13 cellular contexts compared by ENCODE assay signal in the genomic region with DNA sequence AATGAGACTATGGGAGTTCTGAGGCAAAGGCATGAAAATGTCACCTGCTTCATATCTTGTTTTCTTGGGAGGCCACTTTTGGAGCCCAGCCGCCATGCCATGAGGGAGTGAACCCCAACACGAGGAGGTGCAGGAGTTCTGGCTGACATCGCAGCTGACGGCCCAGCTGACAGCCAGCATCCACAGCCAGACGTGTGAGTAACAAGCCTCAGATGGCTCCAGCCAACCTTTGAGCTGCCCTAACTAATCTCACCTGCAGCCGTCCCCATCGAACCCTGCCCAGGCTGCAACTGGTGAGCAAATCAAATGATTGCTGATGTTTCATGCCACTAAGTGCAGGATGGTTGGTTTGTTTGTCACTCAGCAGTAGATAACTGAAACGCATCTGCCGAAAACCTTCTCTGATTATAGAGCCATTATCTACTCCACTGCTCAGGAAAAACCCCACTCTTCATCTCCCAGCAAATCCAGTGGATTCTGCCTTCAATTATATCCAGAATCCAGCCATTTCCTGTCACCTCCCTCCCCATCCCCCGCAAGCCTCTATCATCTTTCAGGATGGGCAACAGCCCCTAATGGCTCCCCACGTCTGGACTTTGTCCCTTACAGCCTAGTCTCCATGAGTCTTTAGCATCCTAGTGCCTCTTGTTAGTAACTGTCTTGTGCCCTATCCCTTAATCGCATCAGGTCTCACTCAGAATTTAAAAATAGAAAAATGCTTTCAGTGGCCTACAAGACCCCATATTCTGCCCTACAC. TPM values are rescaled to one million over a fixed set of nuclear protein-coding genes. Genes with fewer than 3 reads are reported as not detected.
A peak's percentile ranks its signal among the peaks of the same experiment; 100 is the strongest.
DNase-seq lines count a peak whose midpoint lies in the region; ATAC-seq and TF ChIP-seq lines count a peak whose summit lies in the region.
"Had no signal": no experiment of that assay in that cellular context is flagged by ENCODE, and none has a peak within 500 bp of the region (broad histone marks: within the 10 kb centered on the region; RNA-seq: fewer than 3 reads in every experiment).

No MANE protein-coding gene starts in this region.

- H3K4me3 Mint-ChIP-seq in CD4-positive, CD25-positive, alpha-beta regulatory T cell: peak overlapping the region; percentile 51 to 97 (median 80)
- no peak overlapping the region for H3K4me3 Mint-ChIP-seq in activated CD8-positive, alpha-beta T cell treated with anti-CD3 and anti-CD28 coated beads for 36 hours

- CTCF ChIA-PET in activated CD8-positive, alpha-beta T cell treated with anti-CD3 and anti-CD28 coated beads for 36 hours (lab: Charles Lee): no interaction called here

- WGBS in ovary, 3 donors: 79 to 88% (median 84%) methylated on average over 12 of the region's 12 CpGs

- DNase-seq in CD4-positive, CD25-positive, alpha-beta regulatory T cell: no peak
- DNase-seq in DND-41: no peak
- DNase-seq in activated CD8-positive, alpha-beta T cell treated with anti-CD3 and anti-CD28 coated beads for 36 hours: no peak
- peak; percentile 20 for DNase-seq in left kidney (ENCODE audit: low read depth, low spot score)
- no peak for DNase-seq in ovary
- no peak for DNase-seq in NCI-H1092 treated with DMSO at 0.1 percent for 48 hours (lab: John Stamatoyannopoulos, UW)
- DNase-seq: activated T-cell treated with anti-CD3 and anti-CD28 coated beads, Interleukin-2, amount 50 U/mL, for 1 hour; kidney; NCI-H1436 treated with DMSO at 0.1 percent for 48 hours; stomach had no signal

- TF ChIP-seq CTCF in DND-41 (IDR thresholded peaks at IDR 0.05; ENCODE audit: borderline replicate concordance, extremely low read depth, low read length, poor library complexity, severe bottlenecking) (no peak), ovary (IDR thresholded peaks at IDR 0.05) (no peak)
- no peak for TF ChIP-seq CTCF in activated CD8-positive, alpha-beta T cell treated with anti-CD3 and anti-CD28 coated beads for 36 hours (IDR thresholded peaks at IDR 0.05)

- peaks cover 18 to 67% (median 52%) of the 10 kb centered on the region in 4 donors for H3K4me1 Mint-ChIP-seq in CD4-positive, CD25-positive, alpha-beta regulatory T cell
- H3K4me1 Mint-ChIP-seq in activated CD8-positive, alpha-beta T cell treated with anti-CD3 and anti-CD28 coated beads for 36 hours (ENCODE audit: low read depth): peaks cover 52% of the 10 kb centered on the region

- peak overlapping the region; percentile 84 for H3K4me3 ChIP-seq in CD4-positive, CD25-positive, alpha-beta regulatory T cell (ENCODE audit: low read depth, low read length)
- H3K4me3 ChIP-seq in DND-41 (ENCODE audit: low read depth in 1 of 2, low read length in 2 of 2): no peak overlapping the region
- H3K4me3 ChIP-seq in ovary: no peak overlapping the region
- H3K4me3 ChIP-seq: body of pancreas, stomach had no signal

- no peaks in the 10 kb centered on the region for H3K9me3 ChIP-seq in CD4-positive, CD25-positive, alpha-beta regulatory T cell (ENCODE audit: control insufficient read depth in 2 of 2, low read length in 2 of 2)
- H3K9me3 ChIP-seq in DND-41 (ENCODE audit: insufficient read depth, low read length, severe bottlenecking): no peaks in the 10 kb centered on the region
- H3K9me3 ChIP-seq in ovary: no peaks in the 10 kb centered on the region
- H3K9me3 ChIP-seq: body of pancreas, stomach had no signal

- peaks cover 0 to 2% (median 0%) of the 10 kb centered on the region in 7 donors for H3K9me3 Mint-ChIP-seq in CD4-positive, CD25-positive, alpha-beta regulatory T cell
- H3K9me3 Mint-ChIP-seq in activated CD8-positive, alpha-beta T cell treated with anti-CD3 and anti-CD28 coated beads for 36 hours: no peaks in the 10 kb centered on the region

- no peak overlapping the region for H3K9ac ChIP-seq in DND-41 (ENCODE audit: low read depth, low read length)

- TF ChIP-seq EP300 in ovary (IDR thresholded peaks at IDR 0.05): no peak

- POLR2A ChIA-PET in activated CD8-positive, alpha-beta T cell treated with anti-CD3 and anti-CD28 coated beads for 36 hours (lab: Charles Lee): no interaction called here

- H3K36me3 Mint-ChIP-seq in CD4-positive, CD25-positive, alpha-beta regulatory T cell: no peaks in the 10 kb centered on the region
- no peaks in the 10 kb centered on the region for H3K36me3 Mint-ChIP-seq in activated CD8-positive, alpha-beta T cell treated with anti-CD3 and anti-CD28 coated beads for 36 hours (ENCODE audit: low read depth)

- peaks cover 16% of the 10 kb centered on the region for H3K27me3 Mint-ChIP-seq in CD4-positive, CD25-positive, alpha-beta regulatory T cell
- H3K27me3 Mint-ChIP-seq in activated CD8-positive, alpha-beta T cell treated with anti-CD3 and anti-CD28 coated beads for 36 hours: no peaks in the 10 kb centered on the region

- H3K27ac ChIP-seq in CD4-positive, CD25-positive, alpha-beta regulatory T cell (ENCODE audit: insufficient read depth, low read length, poor library complexity, severe bottlenecking): peak overlapping the region; percentile 77
- no peak overlapping the region for H3K27ac ChIP-seq in DND-41 (ENCODE audit: low read length)
- no peak overlapping the region for H3K27ac ChIP-seq in ovary

- no peak for ATAC-seq in CD4-positive, CD25-positive, alpha-beta regulatory T cell (ENCODE audit: low read depth in 2 of 2)
- ATAC-seq in DND-41 (ENCODE audit: insufficient read depth, low read depth): no peak
- ATAC-seq in activated CD8-positive, alpha-beta T cell treated with anti-CD3 and anti-CD28 coated beads for 36 hours: no peak
- no peak for ATAC-seq in GM18870 (IDR thresholded peaks at IDR 0.05; ENCODE audit: unreplicated experiment)
- ATAC-seq in HG03342 (IDR thresholded peaks at IDR 0.05; ENCODE audit: unreplicated experiment): no peak

- H3K27ac Mint-ChIP-seq in CD4-positive, CD25-positive, alpha-beta regulatory T cell: peak overlapping the region; percentile 97 to 98 (median 97)
- peak overlapping the region; percentile 89 for H3K27ac Mint-ChIP-seq in activated CD8-positive, alpha-beta T cell treated with anti-CD3 and anti-CD28 coated beads for 36 hours

- 0 out of 2 replicates have a peak overlapping the region, but pooled peaks have one; percentile 30 for H2AFZ ChIP-seq in DND-41 (ENCODE audit: low read depth, low read length)

- H3K36me3 ChIP-seq in CD4-positive, CD25-positive, alpha-beta regulatory T cell (ENCODE audit: control insufficient read depth, insufficient read depth, low read length): no peaks in the 10 kb centered on the region
- H3K36me3 ChIP-seq in DND-41 (ENCODE audit: insufficient read depth, low read length) (no peaks in the 10 kb centered on the region), ovary (no peaks in the 10 kb centered on the region)
- H3K36me3 ChIP-seq: stomach had no signal

- intact Hi-C loops in activated CD8-positive, alpha-beta T cell treated with anti-CD3 and anti-CD28 coated beads for 36 hours (cut with micrococcal nuclease): loop anchor here (10.0 kb wide), 2 partner anchors 192 to 232 kb away; no protein-coding TSS in a partner anchor
- intact Hi-C loops in ovary (cut with DNase I): loop anchor here (5.0 to 10.0 kb wide), 5 partner anchors 232 to 588 kb away; partner anchors contain the start of gene RHOU (in 2 of the 4)

- H3K27me3 ChIP-seq in CD4-positive, CD25-positive, alpha-beta regulatory T cell (ENCODE audit: control insufficient read depth, insufficient read depth, low read length): no peaks in the 10 kb centered on the region
- H3K27me3 ChIP-seq in DND-41 (ENCODE audit: insufficient read depth, low read length, poor library complexity): no peaks in the 10 kb centered on the region
- H3K27me3 ChIP-seq in ovary: no peaks in the 10 kb centered on the region
- H3K27me3 ChIP-seq: body of pancreas, stomach had no signal

- no peaks in the 10 kb centered on the region for H3K79me2 ChIP-seq in DND-41 (ENCODE audit: insufficient read depth, low read length)

- peak overlapping the region; percentile 63 for H3K4me2 ChIP-seq in DND-41 (ENCODE audit: insufficient read depth, low read length)

- no peak for TF ChIP-seq POLR2A in ovary (IDR thresholded peaks at IDR 0.05)

- no peaks in the 10 kb centered on the region for H4K20me1 ChIP-seq in DND-41 (ENCODE audit: insufficient read depth, low read length)

- H3K4me1 ChIP-seq in CD4-positive, CD25-positive, alpha-beta regulatory T cell (ENCODE audit: control insufficient read depth, insufficient read depth, low read length, poor library complexity, severe bottlenecking): peaks cover 37% of the 10 kb centered on the region
- H3K4me1 ChIP-seq in DND-41 (ENCODE audit: insufficient read depth, low read length) (peaks cover 28% of the 10 kb centered on the region), ovary (ENCODE audit: insufficient read depth) (no peaks in the 10 kb centered on the region)
- H3K4me1 ChIP-seq: body of pancreas had no signal

RNA-seq across cellular contexts. Expression of gene RAB4A, which starts 18.5 kb away (rescaled TPM):
- 33.4 TPM for total RNA-seq in CD4-positive, CD25-positive, alpha-beta regulatory T cell
- 10 to 100 TPM; 23.2 to 27.1 (median 24.3) TPM for polyA plus RNA-seq in CD4-positive, CD25-positive, alpha-beta regulatory T cell
- total RNA-seq in activated CD8-positive, alpha-beta T cell treated with anti-CD3 and anti-CD28 coated beads for 36 hours: 10 to 100 TPM; 27.2 to 30.6 TPM
- total RNA-seq in ovary: 10 to 100 TPM; 19.5 to 69.2 (median 62.3) TPM
- polyA plus RNA-seq in ovary: 10 to 100 TPM; 29.6 to 34.8 TPM
